9 cellular contexts compared by ENCODE assay signal in genomic region chr5:141084487-141084989, GRCh38. TPM values are rescaled to one million over a fixed set of nuclear protein-coding genes. Genes with fewer than 3 reads are reported as not detected.
DNase-seq lines count a peak whose midpoint lies in the region; ATAC-seq, FAIRE-seq and TF ChIP-seq lines count a peak whose summit lies in the region.
"Had no signal": no experiment of that assay in that cellular context is flagged by ENCODE, and none has a peak within 500 bp of the region (broad histone marks: within the 10 kb centered on the region; RNA-seq: fewer than 3 reads in every experiment).

No MANE protein-coding gene starts in this region.

- BruUV-seq in K562 (replicated peaks; lab: Mats Ljungman, UMichigan), result no TSS peak

- H4K20me1 ChIP-seq in SU-DHL-6 (ENCODE audit: low read depth, low read length), result no peaks in the 10 kb centered on the region
- H4K20me1 ChIP-seq in K562 (replicated peaks; ENCODE audit: control insufficient read depth, insufficient read depth, low read length), result no peaks in the 10 kb centered on the region

- H3K9me3 ChIP-seq in SU-DHL-6 (ENCODE audit: insufficient read depth, low read length), result no peaks in the 10 kb centered on the region
- no peaks in the 10 kb centered on the region for H3K9me3 ChIP-seq in K562 (replicated peaks; ENCODE audit: control insufficient read depth, insufficient read depth, low read depth, low read length)
- no peaks in the 10 kb centered on the region for H3K9me3 ChIP-seq in iPS-15b (ENCODE audit: control insufficient read depth, insufficient read depth, low read length)
- peaks cover 0 to 8% (median 4%) of the 10 kb centered on the region in 4 donors for H3K9me3 ChIP-seq in sigmoid colon

- FAIRE-seq in K562 (lab: Jason Lieb, UNC), result no peak

- intact Hi-C loops in K562 (cut with micrococcal nuclease), result no loop called here
- intact Hi-C loops in sigmoid colon (cut with DNase I), result loop anchor here (5.0 kb wide), 1 partner anchor 478 kb away; no protein-coding TSS in a partner anchor

- 2% methylated on average over 19 of the region's 21 CpGs for WGBS in K562 (ENCODE audit: insufficient coverage, low coverage, missing lambda C conversion rate)
- WGBS in sigmoid colon, 2 donors, result 16 to 31% methylated on average over 21 of the region's 21 CpGs

- H3K9me2 ChIP-seq in SU-DHL-6 (replicated peaks; ENCODE audit: insufficient read depth, low read length), result no peaks in the 10 kb centered on the region

- H3K36me3 ChIP-seq in SU-DHL-6 (ENCODE audit: low read length) (no peaks in the 10 kb centered on the region), K562 (ENCODE audit: control insufficient read depth, insufficient read depth, low read length) (no peaks in the 10 kb centered on the region), iPS-15b (ENCODE audit: control insufficient read depth, insufficient read depth, low read length) (no peaks in the 10 kb centered on the region), sigmoid colon (no peaks in the 10 kb centered on the region)

- peak; percentile 54 for ATAC-seq in HG03521 (IDR thresholded peaks at IDR 0.05; ENCODE audit: unreplicated experiment)
- ATAC-seq in K562, result peak; percentile 90
- ATAC-seq in HG02623 (IDR thresholded peaks at IDR 0.05; ENCODE audit: unreplicated experiment), result no peak
- no peak for ATAC-seq in GM18858 (IDR thresholded peaks at IDR 0.05; ENCODE audit: unreplicated experiment)

- peak; percentile 10 to 25; a peak in 1 of 4 replicates for TF ChIP-seq RAD21 in K562 (CRISPR knock-in tag; conservative IDR thresholded peaks at IDR 0.05 in 1 of 2, IDR thresholded peaks at IDR 0.05 in 1 of 2)

- CTCF ChIA-PET in K562 (lab: Yijun Ruan, JAX; ENCODE audit: low intra/inter-chr PET ratio), result interaction anchor here (0.5 kb wide), 1 partner anchor 27 kb away, joined by 3 read pairs; no protein-coding TSS in a partner anchor

- TF ChIP-seq POLR2A in K562 (conservative IDR thresholded peaks at IDR 0.05) (no peak), sigmoid colon (IDR thresholded peaks at IDR 0.05) (no peak)

- no peaks in the 10 kb centered on the region for H3K27me3 ChIP-seq in SU-DHL-6 (ENCODE audit: low read length)
- no peaks in the 10 kb centered on the region for H3K27me3 ChIP-seq in K562 (ENCODE audit: control insufficient read depth in 2 of 2, insufficient read depth in 2 of 2, low read length in 2 of 2)
- no peaks in the 10 kb centered on the region for H3K27me3 ChIP-seq in iPS-15b (ENCODE audit: control insufficient read depth, insufficient read depth, low read length)
- peaks cover 0 to 10% (median 0%) of the 10 kb centered on the region in 3 donors for H3K27me3 ChIP-seq in sigmoid colon

- TF ChIP-seq EP300 in K562 (IDR thresholded peaks at IDR 0.05; ENCODE audit: low read length), result no peak
- no peak for TF ChIP-seq EP300 in sigmoid colon (IDR thresholded peaks at IDR 0.05)

- in situ Hi-C loops in K562 (cut with MboI), result no loop called here

- H3K4me3 ChIP-seq in SU-DHL-6 (ENCODE audit: insufficient read depth, low read length, poor library complexity, severe bottlenecking) (peak overlapping the region; percentile 43), K562 (no peak overlapping the region), iPS-15b (ENCODE audit: low read depth, low read length) (peak overlapping the region; percentile 68), sigmoid colon (peak overlapping the region; percentile 6 to 50 (median 44))

- H3K9ac ChIP-seq in SU-DHL-6 (ENCODE audit: low read length) (peak overlapping the region; percentile 40), K562 (ENCODE audit: insufficient read depth in 1 of 2, low read depth in 2 of 2, low read length in 2 of 2) (no peak overlapping the region), iPS-15b (ENCODE audit: low read depth, low read length) (peak overlapping the region; percentile 84)

- H3K79me2 ChIP-seq in SU-DHL-6 (ENCODE audit: insufficient read depth, low read length) (no peaks in the 10 kb centered on the region), K562 (ENCODE audit: control insufficient read depth, insufficient read depth, low read length) (no peaks in the 10 kb centered on the region)

- H3F3A ChIP-seq in SU-DHL-6 (ENCODE audit: insufficient read depth), result no peaks in the 10 kb centered on the region

- H2AFZ ChIP-seq in SU-DHL-6 (ENCODE audit: low read depth, low read length, severe bottlenecking) (peak overlapping the region; percentile 88), K562 (ENCODE audit: low read depth, low read length) (no peak overlapping the region)

- H3K4me1 ChIP-seq in K562 (replicated peaks in 1 of 2; ENCODE audit: control insufficient read depth in 2 of 2, insufficient read depth in 2 of 2, low read length in 2 of 2), result no peaks in the 10 kb centered on the region
- H3K4me1 ChIP-seq in iPS-15b (ENCODE audit: control insufficient read depth, insufficient read depth, low read length), result peaks cover 2% of the 10 kb centered on the region
- H3K4me1 ChIP-seq in sigmoid colon, result no peaks in the 10 kb centered on the region

- TF ChIP-seq CTCF in SU-DHL-6 (IDR thresholded peaks at IDR 0.05; ENCODE audit: insufficient read depth, low read length, poor library complexity, severe bottlenecking) (peak; percentile 53), K562 (IDR thresholded peaks at IDR 0.05 in 2 of 3, conservative IDR thresholded peaks at IDR 0.05 in 1 of 3; ENCODE audit: insufficient read depth in 2 of 3, low read depth in 1 of 3, low read length in 3 of 3) (peak; percentile 33 to 51 (median 50); a peak in 4 of 6 replicates), sigmoid colon (IDR thresholded peaks at IDR 0.05) (peak; percentile 10 to 57 (median 34))

- H3K9me1 ChIP-seq in K562 (ENCODE audit: control insufficient read depth, insufficient read depth, low read length), result no peaks in the 10 kb centered on the region

- DNase-seq in COR-L47 (lab: John Stamatoyannopoulos, UW), result peak; percentile 68
- peak; percentile 7 to 23 (median 12) for DNase-seq in K562 (ENCODE audit: extremely low read depth in 1 of 4, low spot score in 3 of 4)
- no peak for DNase-seq in sigmoid colon

- POLR2A ChIA-PET in K562 (lab: Yijun Ruan, JAX), result no interaction called here

- no peak overlapping the region for H3K27ac ChIP-seq in SU-DHL-6 (ENCODE audit: low read depth, low read length)
- H3K27ac ChIP-seq in K562 (ENCODE audit: extremely low read depth, low read depth, low read length), result no peak overlapping the region
- H3K27ac ChIP-seq in sigmoid colon, result peak overlapping the region; percentile 60 to 69 (median 64)

- H3K4me2 ChIP-seq in SU-DHL-6 (ENCODE audit: low read depth, low read length, poor library complexity, severe bottlenecking), result peak overlapping the region; percentile 63
- no peak overlapping the region for H3K4me2 ChIP-seq in K562 (ENCODE audit: insufficient read depth, low read length)

RNA-seq across cellular contexts. Expression of gene PCDHB2, which starts 9.9 kb away (rescaled TPM):
- total RNA-seq in K562 (2011; cell fraction: chromatin; rRNA removed; ENCODE audit: low replicate concordance), result 0.23 and 0.30 TPM in 2 replicates
- total RNA-seq in K562 (2011; cell fraction: nucleolus; rRNA removed), result 0.13 and 0.33 TPM in 2 replicates
- total RNA-seq in K562 (2011; cell fraction: nucleoplasm; rRNA removed), result not detected in 2 replicates
- total RNA-seq in K562 (2014; rRNA removed) (0.08 TPM in 1 of 2 replicates, not detected in the other), K562 (2014; rRNA removed; fragmentation: Illumina TruSeq; extraction: Trizol) (0.15 TPM in 1 of 2 replicates, not detected in the other), K562 (2015; rRNA removed; fragmentation: Illumina TruSeq; extraction: Trizol) (0.11 and 0.22 TPM in 2 replicates), K562 (2021) (0.20 TPM in 1 of 2 replicates, not detected in the other), sigmoid colon (1 to 10 TPM; 2.2 to 5.7 (median 2.9) TPM)
- polyA plus RNA-seq in K562 (2011; rRNA removed) (0.10 TPM in 1 of 2 replicates, not detected in the other), K562 (2014; fragmentation: Illumina TruSeq; extraction: Trizol) (not detected in 2 replicates), K562 (2014; fragmentation: Nextera tagmentation; extraction: Ambion mirVana) (not detected), K562 (2014; rRNA removed) (not detected in 2 replicates), sigmoid colon (under 1 TPM; under 0.01 to 0.67 (median 0.23) TPM)
- 0.12 TPM in 1 of 2 replicates, not detected in the other for polyA plus RNA-seq in K562 (2011; cell fraction: cytosol; rRNA removed)
- polyA plus RNA-seq in K562 (2011; cell fraction: nucleus; rRNA removed), result 0.20 TPM in 1 of 2 replicates, not detected in the other
- 0.05 and 0.14 TPM in 2 replicates for polyA plus RNA-seq in K562 (2012)
- not detected in 2 replicates for polyA minus RNA-seq in K562 (2011; rRNA and poly(A)+ RNA removed)
- not detected in 2 replicates for polyA minus RNA-seq in K562 (2011; cell fraction: cytosol; rRNA and poly(A)+ RNA removed)
- polyA minus RNA-seq in K562 (2011; cell fraction: nucleus; rRNA and poly(A)+ RNA removed), result not detected in 2 replicates

RNA-seq across cellular contexts. Expression of gene PCDHB3, which starts 15.7 kb away (rescaled TPM):
- not detected in 2 replicates for total RNA-seq in K562 (2011; cell fraction: chromatin; rRNA removed; ENCODE audit: low replicate concordance)
- not detected in 2 replicates for total RNA-seq in K562 (2011; cell fraction: nucleolus; rRNA removed)
- 0.07 TPM in 1 of 2 replicates, not detected in the other for total RNA-seq in K562 (2011; cell fraction: nucleoplasm; rRNA removed)
- not detected in 2 replicates for total RNA-seq in K562 (2014; rRNA removed)
- not detected in 2 replicates for total RNA-seq in K562 (2014; rRNA removed; fragmentation: Illumina TruSeq; extraction: Trizol)
- not detected in 2 replicates for total RNA-seq in K562 (2015; rRNA removed; fragmentation: Illumina TruSeq; extraction: Trizol)
- total RNA-seq in K562 (2021), result not detected in 2 replicates
- not detected in 2 replicates for polyA plus RNA-seq in K562 (2011; rRNA removed)
- polyA plus RNA-seq in K562 (2011; cell fraction: cytosol; rRNA removed), result 0.01 TPM in 1 of 2 replicates, not detected in the other
- 0.04 TPM in 1 of 2 replicates, not detected in the other for polyA plus RNA-seq in K562 (2011; cell fraction: nucleus; rRNA removed)
- polyA plus RNA-seq in K562 (2012), result 0.03 and 0.07 TPM in 2 replicates
- not detected in 2 replicates for polyA plus RNA-seq in K562 (2014; fragmentation: Illumina TruSeq; extraction: Trizol)
- polyA plus RNA-seq in K562 (2014; fragmentation: Nextera tagmentation; extraction: Ambion mirVana), result not detected
- polyA plus RNA-seq in K562 (2014; rRNA removed), result not detected in 2 replicates
- polyA minus RNA-seq in K562 (2011; rRNA and poly(A)+ RNA removed), result not detected in 2 replicates
- not detected in 2 replicates for polyA minus RNA-seq in K562 (2011; cell fraction: cytosol; rRNA and poly(A)+ RNA removed)
- polyA minus RNA-seq in K562 (2011; cell fraction: nucleus; rRNA and poly(A)+ RNA removed), result 0.13 TPM in 1 of 2 replicates, not detected in the other
- 1 to 10 TPM; 1.7 to 4.9 (median 1.8) TPM for total RNA-seq in sigmoid colon
- polyA plus RNA-seq in sigmoid colon, result under 1 TPM in 1 of 3 donors, not detected in 2; 0.23 TPM

RNA-seq across cellular contexts. Expression of gene PCDHB1, which starts 33.4 kb away (rescaled TPM):
- not detected in 2 replicates for total RNA-seq in K562 (2011; cell fraction: chromatin; rRNA removed; ENCODE audit: low replicate concordance)
- total RNA-seq in K562 (2011; cell fraction: nucleolus; rRNA removed), result not detected in 2 replicates
- not detected in 2 replicates for total RNA-seq in K562 (2011; cell fraction: nucleoplasm; rRNA removed)
- total RNA-seq in K562 (2014; rRNA removed) (not detected in 2 replicates), K562 (2014; rRNA removed; fragmentation: Illumina TruSeq; extraction: Trizol) (not detected in 2 replicates), K562 (2015; rRNA removed; fragmentation: Illumina TruSeq; extraction: Trizol) (not detected in 2 replicates), K562 (2021) (not detected in 2 replicates), sigmoid colon (under 1 TPM; under 0.01 to 0.36 (median 0.27) TPM)
- polyA plus RNA-seq in K562 (2011; rRNA removed) (not detected in 2 replicates), K562 (2014; fragmentation: Illumina TruSeq; extraction: Trizol) (not detected in 2 replicates), K562 (2014; fragmentation: Nextera tagmentation; extraction: Ambion mirVana) (not detected), K562 (2014; rRNA removed) (not detected in 2 replicates), sigmoid colon (under 1 TPM in 1 of 3 donors, not detected in 2; 0.04 TPM)
- polyA plus RNA-seq in K562 (2011; cell fraction: cytosol; rRNA removed), result not detected in 2 replicates
- not detected in 2 replicates for polyA plus RNA-seq in K562 (2011; cell fraction: nucleus; rRNA removed)
- polyA plus RNA-seq in K562 (2012), result not detected in 2 replicates
- not detected in 2 replicates for polyA minus RNA-seq in K562 (2011; rRNA and poly(A)+ RNA removed)
- polyA minus RNA-seq in K562 (2011; cell fraction: cytosol; rRNA and poly(A)+ RNA removed), result not detected in 2 replicates
- not detected in 2 replicates for polyA minus RNA-seq in K562 (2011; cell fraction: nucleus; rRNA and poly(A)+ RNA removed)
- total RNA-seq: subcutaneous adipose tissue had no signal

RNA-seq across cellular contexts. Expression of gene PCDHB4, which starts 37.1 kb away (rescaled TPM):
- total RNA-seq in K562 (2011; cell fraction: chromatin; rRNA removed; ENCODE audit: low replicate concordance), result not detected in 2 replicates
- not detected in 2 replicates for total RNA-seq in K562 (2011; cell fraction: nucleolus; rRNA removed)
- total RNA-seq in K562 (2011; cell fraction: nucleoplasm; rRNA removed), result not detected in 2 replicates
- total RNA-seq in K562 (2014; rRNA removed), result not detected in 2 replicates
- total RNA-seq in K562 (2014; rRNA removed; fragmentation: Illumina TruSeq; extraction: Trizol), result not detected in 2 replicates
- total RNA-seq in K562 (2015; rRNA removed; fragmentation: Illumina TruSeq; extraction: Trizol), result not detected in 2 replicates
- not detected in 2 replicates for total RNA-seq in K562 (2021)
- not detected in 2 replicates for polyA plus RNA-seq in K562 (2011; rRNA removed)
- not detected in 2 replicates for polyA plus RNA-seq in K562 (2011; cell fraction: cytosol; rRNA removed)
- not detected in 2 replicates for polyA plus RNA-seq in K562 (2011; cell fraction: nucleus; rRNA removed)
- not detected in 2 replicates for polyA plus RNA-seq in K562 (2012)
- not detected in 2 replicates for polyA plus RNA-seq in K562 (2014; fragmentation: Illumina TruSeq; extraction: Trizol)
- not detected for polyA plus RNA-seq in K562 (2014; fragmentation: Nextera tagmentation; extraction: Ambion mirVana)
- not detected in 2 replicates for polyA plus RNA-seq in K562 (2014; rRNA removed)
- not detected in 2 replicates for polyA minus RNA-seq in K562 (2011; rRNA and poly(A)+ RNA removed)
- polyA minus RNA-seq in K562 (2011; cell fraction: cytosol; rRNA and poly(A)+ RNA removed), result not detected in 2 replicates
- polyA minus RNA-seq in K562 (2011; cell fraction: nucleus; rRNA and poly(A)+ RNA removed), result not detected in 2 replicates
- total RNA-seq in sigmoid colon, result 1 to 10 TPM; 3.9 to 5.3 (median 4.5) TPM
- polyA plus RNA-seq in sigmoid colon, result under 1 TPM; 0.23 to 0.60 (median 0.57) TPM

RNA-seq across cellular contexts. Expression of gene PCDHB5, which starts 50.5 kb away (rescaled TPM):
- not detected in 2 replicates for total RNA-seq in K562 (2011; cell fraction: chromatin; rRNA removed; ENCODE audit: low replicate concordance)
- not detected in 2 replicates for total RNA-seq in K562 (2011; cell fraction: nucleolus; rRNA removed)
- total RNA-seq in K562 (2011; cell fraction: nucleoplasm; rRNA removed), result not detected in 2 replicates
- total RNA-seq in K562 (2014; rRNA removed), result 0.29 TPM in 1 of 2 replicates, not detected in the other
- total RNA-seq in K562 (2014; rRNA removed; fragmentation: Illumina TruSeq; extraction: Trizol), result not detected in 2 replicates
- total RNA-seq in K562 (2015; rRNA removed; fragmentation: Illumina TruSeq; extraction: Trizol), result not detected in 2 replicates
- not detected in 2 replicates for total RNA-seq in K562 (2021)
- not detected in 2 replicates for polyA plus RNA-seq in K562 (2011; rRNA removed)
- not detected in 2 replicates for polyA plus RNA-seq in K562 (2011; cell fraction: cytosol; rRNA removed)
- polyA plus RNA-seq in K562 (2011; cell fraction: nucleus; rRNA removed), result not detected in 2 replicates
- 0.03 and 0.08 TPM in 2 replicates for polyA plus RNA-seq in K562 (2012)
- not detected in 2 replicates for polyA plus RNA-seq in K562 (2014; fragmentation: Illumina TruSeq; extraction: Trizol)
- polyA plus RNA-seq in K562 (2014; fragmentation: Nextera tagmentation; extraction: Ambion mirVana), result not detected
- polyA plus RNA-seq in K562 (2014; rRNA removed), result not detected in 2 replicates
- polyA minus RNA-seq in K562 (2011; rRNA and poly(A)+ RNA removed), result not detected in 2 replicates
- not detected in 2 replicates for polyA minus RNA-seq in K562 (2011; cell fraction: cytosol; rRNA and poly(A)+ RNA removed)
- not detected in 2 replicates for polyA minus RNA-seq in K562 (2011; cell fraction: nucleus; rRNA and poly(A)+ RNA removed)
- 1 to 10 TPM; 3.1 to 6.5 (median 4.7) TPM for total RNA-seq in sigmoid colon
- polyA plus RNA-seq in sigmoid colon, result under 1 TPM in 2 of 3 donors, not detected in 1; under 0.01 to 0.51 TPM

Comparison
In these comparisons a context has a peak if more than half of its experiments do, and no peak if none do; other contexts are left out.
1. ATAC-seq: peak in HG03521 (single experiment) and K562 (single experiment); none in HG02623 (single experiment) and GM18858 (single experiment).
2. H3K27ac ChIP-seq: peak in sigmoid colon (4 of 4); none in SU-DHL-6 (single experiment) and K562 (single experiment).
3. H3K9ac ChIP-seq: peak in SU-DHL-6 (single experiment) and iPS-15b (single experiment); none in K562 (0 of 2).
4. Peak in every context shown above with its lines, with median percentiles within 50 percentile points of each other: CTCF ChIP-seq.